In the genomic region with DNA sequence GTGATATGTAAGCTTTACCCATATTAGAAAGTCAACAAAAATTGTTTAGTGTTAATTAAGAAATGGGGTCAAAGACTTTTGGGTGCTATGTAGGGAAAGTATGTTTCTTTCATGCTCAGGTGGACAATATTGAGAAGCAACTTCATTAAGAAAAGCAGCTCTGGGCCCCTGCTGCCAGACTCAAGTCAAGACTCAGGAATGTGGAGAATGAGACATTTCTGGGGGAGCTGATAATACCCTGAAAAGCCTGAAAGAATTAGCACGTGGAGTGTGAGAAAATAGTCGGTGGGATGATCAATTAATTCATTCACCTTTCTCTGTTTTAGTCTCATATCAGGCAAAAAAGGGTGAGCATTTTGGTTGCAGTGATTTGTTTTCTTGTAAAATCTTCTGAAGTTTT, we compare ENCODE assay signal across 24 cellular contexts.
"Had no signal": no experiment of that assay in that cellular context is flagged by ENCODE, and none has a peak within 500 bp of the region (broad histone marks: within the 10 kb centered on the region; RNA-seq: fewer than 3 reads in every experiment).

No MANE protein-coding gene starts in this region.

- H3K27me3 ChIP-seq: ascending aorta, brain microvascular endothelial cell, dorsolateral prefrontal cortex had no signal

- H3K4me1 ChIP-seq: ascending aorta had no signal

- H3K27ac ChIP-seq: ascending aorta, brain microvascular endothelial cell, coronary artery, dorsolateral prefrontal cortex had no signal

- H3K36me3 ChIP-seq: ascending aorta, brain microvascular endothelial cell had no signal

- FAIRE-seq: bronchial epithelial cell, frontal cortex had no signal

- H3K4me3 ChIP-seq: ascending aorta, coronary artery, dorsolateral prefrontal cortex had no signal

- H3K9me3 ChIP-seq: ascending aorta had no signal

- DNase-seq: activated CD4-positive, alpha-beta memory T cell treated with anti-CD3 and anti-CD28 coated beads, Interleukin-2, amount 10 ng/mL, durations not matched to agents 7 days and 5 days; activated CD4-positive, alpha-beta T cell treated with anti-CD3 and anti-CD28 coated beads for 1 hour; activated CD4-positive, alpha-beta T cell treated with anti-CD3 and anti-CD28 coated beads for 4 hours; activated CD4-positive, alpha-beta T cell treated with anti-CD3 and anti-CD28 coated beads, Interleukin-2, amount 10 ng/mL, durations not matched to agents 7 days and 5 days; activated CD4-positive, alpha-beta T cell treated with anti-CD3 and anti-CD28 coated beads, Interleukin-2, amount 50 U/mL, for 4 hours; activated CD8-positive, alpha-beta memory T cell treated with anti-CD3 and anti-CD28 coated beads, Interleukin-2, amount 50 U/mL, for 48 hours; activated gamma-delta T cell; activated naive CD4-positive, alpha-beta T cell; activated naive CD4-positive, alpha-beta T cell treated with anti-CD3 and anti-CD28 coated beads, Interleukin-2, amount 10 ng/mL, durations not matched to agents 7 days and 5 days; activated naive CD8-positive, alpha-beta T cell treated with anti-CD3 and anti-CD28 coated beads, Interleukin-2, amount 10 ng/mL, durations not matched to agents 7 days and 5 days; activated T-cell treated with anti-CD3 and anti-CD28 coated beads for 4 hours; activated T-cell treated with anti-CD3 and anti-CD28 coated beads, Interleukin-2, amount 50 U/mL, for 24 hours; activated T-cell treated with anti-CD3 and anti-CD28 coated beads, Interleukin-2, amount 50 U/mL, for 72 hours; brain microvascular endothelial cell; dorsolateral prefrontal cortex; effector memory CD4-positive, alpha-beta T cell; endodermal cell; foreskin fibroblast; head of caudate nucleus; T-helper 2 cell had no signal
